Comparison of ENCODE assay signal across 10 cellular contexts in genomic region chr18:8771930-8772329, GRCh38.
DNase-seq lines count a peak whose midpoint lies in the region; ATAC-seq lines count a peak whose summit lies in the region.
"Had no signal": no experiment of that assay in that cellular context is flagged by ENCODE, and none has a peak within 500 bp of the region (broad histone marks: within the 10 kb centered on the region; RNA-seq: fewer than 3 reads in every experiment).

No MANE protein-coding gene starts in this region.

- no peaks in the 10 kb centered on the region for H3K9me3 Mint-ChIP-seq in activated CD4-positive, alpha-beta T cell treated with anti-CD3 and anti-CD28 coated beads for 36 hours (ENCODE audit: low read depth)

- no peaks in the 10 kb centered on the region for H3K4me1 Mint-ChIP-seq in activated CD4-positive, alpha-beta T cell treated with anti-CD3 and anti-CD28 coated beads for 36 hours

- no peaks in the 10 kb centered on the region for H3K36me3 Mint-ChIP-seq in activated CD4-positive, alpha-beta T cell treated with anti-CD3 and anti-CD28 coated beads for 36 hours (ENCODE audit: low read depth)

- H3K9me3 ChIP-seq in muscle layer of colon (ENCODE audit: low read length): no peaks in the 10 kb centered on the region
- H3K9me3 ChIP-seq: upper lobe of left lung had no signal

- no peak for ATAC-seq in activated CD4-positive, alpha-beta T cell treated with anti-CD3 and anti-CD28 coated beads for 36 hours
- ATAC-seq in GM18502 (IDR thresholded peaks at IDR 0.05; ENCODE audit: poor library complexity, unreplicated experiment) (no peak), HG02642 (IDR thresholded peaks at IDR 0.05; ENCODE audit: poor library complexity, unreplicated experiment) (no peak)

- DNase-seq in DMS 273 (lab: John Stamatoyannopoulos, UW; ENCODE audit: unreplicated experiment) (peak; percentile 91), NCI-H2171 treated with DMSO at 0.1 percent for 48 hours (lab: John Stamatoyannopoulos, UW) (peak; percentile 78), cerebellar cortex (ENCODE audit: low spot score) (peak; percentile 98), NCI-H526 treated with DMSO at 0.1 percent for 48 hours (lab: John Stamatoyannopoulos, UW) (no peak)
- DNase-seq in activated CD4-positive, alpha-beta T cell treated with anti-CD3 and anti-CD28 coated beads for 36 hours: no peak
- DNase-seq: upper lobe of left lung had no signal

- no peaks in the 10 kb centered on the region for H3K27me3 Mint-ChIP-seq in activated CD4-positive, alpha-beta T cell treated with anti-CD3 and anti-CD28 coated beads for 36 hours
- H3K27me3 Mint-ChIP-seq: progenitor cell of endocrine pancreas had no signal

- peak overlapping the region; percentile 49 for H3K27ac ChIP-seq in muscle layer of colon (ENCODE audit: low read depth, low read length)
- H3K27ac ChIP-seq: upper lobe of left lung had no signal

- peaks cover 4% of the 10 kb centered on the region for H3K36me3 ChIP-seq in muscle layer of colon (ENCODE audit: insufficient read depth, low read length)
- H3K36me3 ChIP-seq: upper lobe of left lung had no signal

- H3K4me3 Mint-ChIP-seq in activated CD4-positive, alpha-beta T cell treated with anti-CD3 and anti-CD28 coated beads for 36 hours: no peak overlapping the region

- no peaks in the 10 kb centered on the region for H3K27me3 ChIP-seq in muscle layer of colon (ENCODE audit: control insufficient read depth in 1 of 2, insufficient read depth in 2 of 2, low read length in 2 of 2)
- H3K27me3 ChIP-seq: upper lobe of left lung had no signal

- intact Hi-C loops in activated CD4-positive, alpha-beta T cell treated with anti-CD3 and anti-CD28 coated beads for 36 hours (cut with DNase I, micrococcal nuclease): no loop called here

- no peak overlapping the region for H3K27ac Mint-ChIP-seq in activated CD4-positive, alpha-beta T cell treated with anti-CD3 and anti-CD28 coated beads for 36 hours
- H3K27ac Mint-ChIP-seq: progenitor cell of endocrine pancreas had no signal

- no peak overlapping the region for H3K4me3 ChIP-seq in muscle layer of colon (ENCODE audit: low read depth in 1 of 2, low read length in 2 of 2)
- H3K4me3 ChIP-seq: upper lobe of left lung had no signal

- H3K9ac ChIP-seq in muscle layer of colon (ENCODE audit: low read length): no peak overlapping the region

- H3K4me1 ChIP-seq in muscle layer of colon (ENCODE audit: insufficient read depth, low read length): peaks cover 58% of the 10 kb centered on the region
- H3K4me1 ChIP-seq: upper lobe of left lung had no signal

- CTCF ChIA-PET in activated CD4-positive, alpha-beta T cell treated with anti-CD3 and anti-CD28 coated beads for 36 hours (lab: Charles Lee): no interaction called here

- POLR2A ChIA-PET in activated CD4-positive, alpha-beta T cell treated with anti-CD3 and anti-CD28 coated beads for 36 hours (lab: Charles Lee): no interaction called here

Comparison
In these comparisons a context has a peak if more than half of its experiments do, and no peak if none do; other contexts are left out.
1. DNase-seq: peak in DMS 273 (single experiment), NCI-H2171 treated with DMSO at 0.1 percent for 48 hours (single experiment) and cerebellar cortex (single experiment); none in NCI-H526 treated with DMSO at 0.1 percent for 48 hours (single experiment) and activated CD4-positive, alpha-beta T cell treated with anti-CD3 and anti-CD28 coated beads for 36 hours (single experiment).